In genomic region chr6:111590209-111590955, GRCh38 we compare ENCODE assay signal across 11 cellular contexts. TPM values are rescaled to one million over a fixed set of nuclear protein-coding genes. Genes with fewer than 3 reads are reported as not detected.
DNase-seq lines count a peak whose midpoint lies in the region; TF ChIP-seq lines count a peak whose summit lies in the region.
"Had no signal": no experiment of that assay in that cellular context is flagged by ENCODE, and none has a peak within 500 bp of the region (broad histone marks: within the 10 kb centered on the region; RNA-seq: fewer than 3 reads in every experiment).

No MANE protein-coding gene starts in this region.

- no peak overlapping the region for H3K4me3 ChIP-seq in left ventricle myocardium inferior
- peak overlapping the region; percentile 35 for H3K4me3 ChIP-seq in epithelial cell of esophagus (ENCODE audit: low read length)
- no peak overlapping the region for H3K4me3 ChIP-seq in vagina

- H3K27me3 Mint-ChIP-seq in osteocyte (ENCODE audit: unreplicated experiment) = no peaks in the 10 kb centered on the region

- DNase-seq in left ventricle myocardium inferior (no peak), cardiac septum (ENCODE audit: low spot score) (no peak), epithelial cell of esophagus (ENCODE audit: low read depth) (no peak), osteocyte (ENCODE audit: extremely low spot score, unreplicated experiment) (no peak), vagina (ENCODE audit: extremely low spot score in 2 of 2) (no peak), NCI-H2081 (lab: John Stamatoyannopoulos, UW) (no peak), CD1c-positive myeloid dendritic cell (ENCODE audit: extremely low spot score) (no peak), NCI-H748 (lab: John Stamatoyannopoulos, UW; ENCODE audit: unreplicated experiment) (no peak)
- DNase-seq: activated effector memory CD4-positive, alpha-beta T cell treated with anti-CD3 and anti-CD28 coated beads, Interleukin-2, amount 50 U/mL, for 16 hours; stimulated activated CD4-positive, alpha-beta T cell treated with anti-CD3 and anti-CD28 coated beads, Interleukin-12 subunit alpha, Interleukin-12 subunit beta, amount 100 ng/mL, for 4 hours; stimulated activated CD8-positive, alpha-beta memory T cell treated with anti-CD3 and anti-CD28 coated beads, Interleukin-4, amount 100 ng/mL, for 48 hours had no signal

- peaks cover 12% of the 10 kb centered on the region for H3K36me3 ChIP-seq in left ventricle myocardium inferior
- no peaks in the 10 kb centered on the region for H3K36me3 ChIP-seq in vagina

- peak overlapping the region; percentile 34 for H3K4me3 Mint-ChIP-seq in osteocyte (ENCODE audit: unreplicated experiment)

- TF ChIP-seq POLR2A in vagina (IDR thresholded peaks at IDR 0.05) = no peak

- TF ChIP-seq CTCF in left ventricle myocardium inferior (IDR thresholded peaks at IDR 0.05; ENCODE audit: borderline replicate concordance) (no peak), epithelial cell of esophagus (IDR thresholded peaks at IDR 0.05; ENCODE audit: insufficient read depth, low read depth, low read length, missing control alignments) (no peak), osteocyte (IDR thresholded peaks at IDR 0.05) (no peak), vagina (IDR thresholded peaks at IDR 0.05) (no peak)

- H3K27me3 ChIP-seq in left ventricle myocardium inferior (ENCODE audit: low read depth) (no peaks in the 10 kb centered on the region), vagina (no peaks in the 10 kb centered on the region)

- peak overlapping the region; percentile 98 for H3K27ac Mint-ChIP-seq in osteocyte (ENCODE audit: unreplicated experiment)

- peaks cover 66% of the 10 kb centered on the region for H3K4me1 ChIP-seq in left ventricle myocardium inferior
- peaks cover 85% of the 10 kb centered on the region for H3K4me1 ChIP-seq in vagina

- H3K27ac ChIP-seq in left ventricle myocardium inferior (replicated peaks) (peak overlapping the region; percentile 57), vagina (peak overlapping the region; percentile 80)

- H3K36me3 Mint-ChIP-seq in osteocyte (ENCODE audit: unreplicated experiment) = no peaks in the 10 kb centered on the region

- H3K4me1 Mint-ChIP-seq in osteocyte (ENCODE audit: unreplicated experiment) = peaks cover 72% of the 10 kb centered on the region

- no peaks in the 10 kb centered on the region for H3K9me3 Mint-ChIP-seq in osteocyte (ENCODE audit: unreplicated experiment)

- H3K9me3 ChIP-seq in left ventricle myocardium inferior (replicated peaks) (no peaks in the 10 kb centered on the region), vagina (no peaks in the 10 kb centered on the region)

- intact Hi-C loops in left ventricle myocardium inferior (cut with micrococcal nuclease) (no loop called here), cardiac septum (cut with DNase I) (no loop called here), vagina (cut with DNase I) (no loop called here)

RNA-seq across cellular contexts. Expression of gene TRAF3IP2, which starts 15.3 kb away (rescaled TPM):
- 10.6 TPM for total RNA-seq in left ventricle myocardium inferior
- 6.5 TPM for total RNA-seq in cardiac septum
- total RNA-seq in osteocyte = 10.5 and 12.8 TPM in 2 replicates
- total RNA-seq in vagina = 35.1 TPM
